Comparison of ENCODE assay signal across 29 cellular contexts in the genomic region with DNA sequence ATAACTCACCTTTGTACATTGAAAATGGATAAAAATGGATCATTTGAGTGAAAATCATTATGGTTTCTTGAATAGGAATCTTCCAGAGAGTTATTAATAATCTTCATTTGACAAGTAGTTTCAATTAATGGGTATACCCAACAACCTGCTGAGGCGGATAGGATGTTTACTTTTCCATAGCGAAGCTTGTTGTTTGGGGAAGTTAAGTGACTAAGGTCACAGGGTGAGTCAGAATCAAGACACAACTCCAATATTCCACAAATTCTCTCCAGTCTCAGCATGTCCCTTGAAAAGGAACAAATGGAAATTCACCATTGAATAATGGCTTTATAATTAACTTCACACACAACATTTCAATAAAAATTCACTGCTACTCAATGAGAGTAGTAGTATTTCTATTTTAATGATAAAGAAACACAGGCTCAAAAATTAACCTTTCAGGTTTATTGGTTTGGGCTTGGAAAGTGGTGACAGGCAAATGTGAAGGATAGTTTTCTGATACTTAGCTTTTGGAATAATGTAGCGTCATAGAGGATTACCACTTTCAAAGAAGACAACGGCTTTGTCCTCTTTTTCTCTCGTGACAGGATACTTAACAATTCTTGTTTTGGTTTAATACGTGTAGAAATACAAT.
"Had no signal": no experiment of that assay in that cellular context is flagged by ENCODE, and none has a peak within 500 bp of the region (broad histone marks: within the 10 kb centered on the region; RNA-seq: fewer than 3 reads in every experiment).

No MANE protein-coding gene starts in this region.

- H3K27ac ChIP-seq: dorsolateral prefrontal cortex, esophagus muscularis mucosa, heart right ventricle, neutrophil, prostate gland, right atrium auricular region, suprapubic skin, transverse colon, upper lobe of right lung, vagina had no signal

- ATAC-seq: heart right ventricle; left lobe of liver; natural killer cell; sciatic nerve; stimulated activated naive CD8-positive, alpha-beta T cell treated with anti-CD3 and anti-CD28 coated beads, Interleukin-15, amount 100 ng/mL, for 72 hours; upper lobe of right lung had no signal

- H3K4me3 Mint-ChIP-seq: immature natural killer cell; memory B cell; natural killer cell; stimulated activated naive CD8-positive, alpha-beta T cell treated with anti-CD3 and anti-CD28 coated beads, Interleukin-15, amount 100 ng/mL, for 72 hours had no signal

- H3K4me1 ChIP-seq: prostate gland, suprapubic skin, transverse colon, upper lobe of right lung, vagina had no signal

- H3K36me3 Mint-ChIP-seq: immature natural killer cell, memory B cell, natural killer cell had no signal

- H3K36me3 ChIP-seq: esophagus muscularis mucosa, heart right ventricle, neutrophil, prostate gland, right atrium auricular region, suprapubic skin, transverse colon, upper lobe of right lung, vagina had no signal

- DNase-seq: dorsolateral prefrontal cortex; effector CD4-positive, alpha-beta T cell; foreskin melanocyte; glutamatergic neuron; heart right ventricle; hippocampal formation; immature natural killer cell; natural killer cell; stimulated activated CD4-positive, alpha-beta T cell treated with anti-CD3 and anti-CD28 coated beads, Interleukin-12 subunit alpha, Interleukin-12 subunit beta, amount 100 ng/mL, for 4 hours; stimulated activated CD4-positive, alpha-beta T cell treated with anti-CD3 and anti-CD28 coated beads, Interleukin-1b, Interleukin-23, amount 100 ng/mL, for 48 hours; stimulated activated CD4-positive, alpha-beta T cell treated with anti-CD3 and anti-CD28 coated beads, Interleukin-4, amount 100 ng/mL, for 1 hour; stimulated activated CD8-positive, alpha-beta memory T cell treated with anti-CD3 and anti-CD28 coated beads, Interleukin-4, amount 100 ng/mL, for 48 hours; stimulated activated naive CD4-positive, alpha-beta T cell; stimulated activated naive CD8-positive, alpha-beta T cell treated with anti-CD3 and anti-CD28 coated beads, Interleukin-15, amount 100 ng/mL, for 72 hours; transverse colon; upper lobe of right lung had no signal

- H3K4me2 ChIP-seq: smooth muscle cell had no signal

- H3K4me1 Mint-ChIP-seq: immature natural killer cell; memory B cell; natural killer cell; stimulated activated naive CD8-positive, alpha-beta T cell treated with anti-CD3 and anti-CD28 coated beads, Interleukin-15, amount 100 ng/mL, for 72 hours had no signal

- H3K27me3 ChIP-seq: dorsolateral prefrontal cortex, esophagus muscularis mucosa, heart right ventricle, neutrophil, right atrium auricular region, suprapubic skin, transverse colon, upper lobe of right lung, vagina had no signal

- FAIRE-seq: colon, keratinocyte had no signal

- H3K4me3 ChIP-seq: dorsolateral prefrontal cortex, esophagus muscularis mucosa, heart right ventricle, lung, prostate gland, right atrium auricular region, smooth muscle cell, suprapubic skin, transverse colon, upper lobe of right lung, vagina had no signal

- H3K27ac Mint-ChIP-seq: immature natural killer cell; memory B cell; natural killer cell; stimulated activated naive CD8-positive, alpha-beta T cell treated with anti-CD3 and anti-CD28 coated beads, Interleukin-15, amount 100 ng/mL, for 72 hours had no signal
